Comparison of ENCODE assay signal across 8 cellular contexts in the genomic region with DNA sequence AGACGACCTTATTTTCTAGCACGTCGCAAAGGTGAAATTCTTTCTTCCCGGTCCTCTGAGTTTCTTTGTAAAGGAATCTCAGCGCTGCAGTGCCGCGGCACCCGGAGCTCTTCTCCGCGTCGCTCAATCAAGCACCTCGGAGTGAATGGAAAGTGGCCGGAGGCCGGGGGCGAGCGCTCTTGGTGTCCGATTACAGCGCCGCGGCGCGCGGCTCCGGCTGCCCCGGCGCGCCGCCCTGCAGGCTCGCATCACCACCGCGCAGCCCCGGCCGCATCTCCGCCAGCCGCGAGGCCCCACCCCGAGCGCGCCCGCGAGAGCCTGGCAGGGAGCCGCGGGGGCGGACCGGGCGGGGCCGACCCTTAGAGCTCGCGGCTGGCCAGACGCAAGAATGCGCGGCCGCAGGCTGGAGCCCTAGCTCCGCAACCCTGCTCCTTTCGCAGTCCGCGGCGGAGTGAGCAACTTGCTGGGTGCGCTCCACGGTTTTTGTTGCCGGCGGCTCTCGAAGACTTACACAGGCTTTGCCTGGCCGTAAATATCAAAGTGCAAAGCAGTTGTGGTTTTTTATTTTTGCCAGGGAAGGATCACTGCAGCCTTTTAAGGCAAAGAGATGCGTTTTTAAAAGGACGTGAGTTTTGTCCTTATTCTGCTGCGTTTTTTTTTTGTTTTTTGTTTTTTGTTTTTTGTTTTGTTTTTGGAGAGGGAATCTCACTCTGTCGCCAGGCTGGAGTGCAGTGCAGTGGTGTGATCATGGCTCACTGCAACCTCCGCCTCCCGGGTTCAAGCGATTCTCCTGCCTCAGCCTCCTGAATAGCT. TPM values are rescaled to one million over a fixed set of nuclear protein-coding genes. Genes with fewer than 3 reads are reported as not detected.
DNase-seq lines count a peak whose midpoint lies in the region; ATAC-seq and TF ChIP-seq lines count a peak whose summit lies in the region.

A gene (minus strand): TSS at position 143 of the 813 bp plus-strand sequence. CDS start 2,270 bp downstream, outside the sequence.

- intact Hi-C loops in dorsolateral prefrontal cortex (cut with DNase I) = loop anchor here (10.0 kb wide), 2 partner anchors 124 to 546 kb away; no protein-coding TSS in a partner anchor

- TF ChIP-seq CTCF in LNCaP clone FGC (IDR thresholded peaks at IDR 0.05; ENCODE audit: control insufficient read depth, extremely low read depth, insufficient read depth) = peak; percentile 41; the same call in 1 of the 2 replicates
- peak in 28 of 56 donors; percentile 5 to 52 (median 29) for TF ChIP-seq CTCF in dorsolateral prefrontal cortex (IDR thresholded peaks at IDR 0.05 in 54 of 56, conservative IDR thresholded peaks at IDR 0.05 in 2 of 56; ENCODE audit: low read depth in 1 of 56, partially characterized antibody in 56 of 56)

- peaks cover 0 to 9% (median 0%) of the 10 kb centered on the region in 45 donors for H3K27me3 ChIP-seq in dorsolateral prefrontal cortex

- DNase-seq in DMS153 treated with DMSO at 0.1 percent for 48 hours (lab: John Stamatoyannopoulos, UW; ENCODE audit: unreplicated experiment) (peak; percentile 60), LNCaP clone FGC (ENCODE audit: low read depth) (peak; percentile 75), SK-N-DZ (ENCODE audit: low spot score) (peak; percentile 85), dorsolateral prefrontal cortex (peak; percentile 41 to 91 (median 80)), left lobe of liver (ENCODE audit: low spot score) (peak; percentile 83)
- peak; percentile 3 for DNase-seq in stimulated activated CD4-positive, alpha-beta T cell treated with anti-CD3 and anti-CD28 coated beads, Interleukin-4, amount 100 ng/mL, for 1 hour

- ATAC-seq in GM21576 (IDR thresholded peaks at IDR 0.05; ENCODE audit: unreplicated experiment) (peak; percentile 51), left lobe of liver (peak; percentile 99), HG03175 (IDR thresholded peaks at IDR 0.05; ENCODE audit: unreplicated experiment) (no peak)

- H3K4me3 ChIP-seq in LNCaP clone FGC (ENCODE audit: low read depth, low read length) (peak within 1 kb of the TSS; percentile 78), dorsolateral prefrontal cortex (peak within 1 kb of the TSS; percentile 30 to 80 (median 67))

- peak within 1 kb of the TSS in 55 of 59 donors; percentile 6 to 89 (median 78) for H3K27ac ChIP-seq in dorsolateral prefrontal cortex

RNA-seq across cellular contexts. Expression of the gene that starts here (rescaled TPM):
- polyA plus RNA-seq in SK-N-DZ (2014; cell fraction: cytosol; rRNA removed) = 0.05 TPM in 1 of 2 replicates, not detected in the other
- 0.13 TPM in 1 of 2 replicates, not detected in the other for polyA plus RNA-seq in SK-N-DZ (2014; cell fraction: nucleus; rRNA removed)
- total RNA-seq in dorsolateral prefrontal cortex = 10 to 100 TPM in 115 of 120 experiments, 1 to 10 TPM in 5; 7.3 to 40.9 (median 17.0) TPM
- total RNA-seq in left lobe of liver = 0.86 TPM

Comparison
In these comparisons a context has a peak if more than half of its experiments do, and no peak if none do; other contexts are left out.
1. Peak in DNase-seq and ATAC-seq in left lobe of liver; RNA of the gene not detected or under 1 TPM.
2. DNase-seq: peak in every context shown above with its lines; median percentile 85 in SK-N-DZ; 83 in left lobe of liver; 80 in dorsolateral prefrontal cortex; 75 in LNCaP clone FGC; 60 in DMS153 treated with DMSO at 0.1 percent for 48 hours; 3 in stimulated activated CD4-positive, alpha-beta T cell treated with anti-CD3 and anti-CD28 coated beads, Interleukin-4, amount 100 ng/mL, for 1 hour.